8 cellular contexts compared by ENCODE assay signal in the genomic region with DNA sequence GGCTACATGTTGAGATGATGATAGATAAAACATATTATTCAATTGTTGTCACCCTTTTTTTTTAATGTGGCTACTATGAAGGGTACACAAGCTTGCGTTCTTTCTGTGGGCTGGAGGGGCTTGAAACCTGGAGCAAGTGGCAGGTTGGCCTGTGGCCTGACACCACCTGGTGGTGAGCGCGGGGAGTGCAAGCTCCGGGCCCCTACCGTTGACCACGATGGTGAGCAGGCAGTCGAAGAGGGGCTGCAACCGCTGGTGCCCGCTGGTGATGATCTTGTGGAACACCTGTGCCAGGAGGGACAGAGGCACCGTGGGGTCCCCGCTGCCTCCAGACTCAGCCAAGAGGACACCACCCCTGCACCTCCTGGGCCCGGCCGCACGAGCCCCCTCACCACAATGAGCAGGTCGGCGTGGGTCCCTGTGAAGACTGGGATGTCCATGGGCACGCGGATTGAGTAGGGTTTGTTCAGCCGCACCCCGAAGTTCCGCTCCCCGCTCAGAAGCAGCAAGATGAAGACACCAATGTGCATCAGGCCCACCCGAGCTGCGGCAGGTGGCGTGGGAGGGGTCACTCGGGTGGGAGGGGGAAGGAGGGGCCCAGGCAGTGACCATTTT. TPM values are rescaled to one million over a fixed set of nuclear protein-coding genes. Genes with fewer than 3 reads are reported as not detected.
DNase-seq lines count a peak whose midpoint lies in the region; ATAC-seq and TF ChIP-seq lines count a peak whose summit lies in the region.

No MANE protein-coding gene starts in this region.

- WGBS in heart left ventricle, 4 donors: 40 to 60% (median 48%) methylated on average over 16 to 26 of the region's 26 CpGs
- 44 to 47% methylated on average over 26 of the region's 26 CpGs for WGBS in sigmoid colon, 2 donors

- H3K9me3 ChIP-seq in heart left ventricle (no peaks in the 10 kb centered on the region), sigmoid colon (no peaks in the 10 kb centered on the region)

- H3K4me3 ChIP-seq in heart left ventricle (no peak overlapping the region), sigmoid colon (no peak overlapping the region)

- intact Hi-C loops in heart left ventricle (cut with DNase I): loop anchor here in 7 of 10 donors (2.0 to 10.0 kb wide), 8 partner anchors 33 to 216 kb away; a partner anchor contains a TSS
- intact Hi-C loops in sigmoid colon (cut with DNase I): loop anchor here (1.0 to 5.0 kb wide), 2 partner anchors 35 to 211 kb away; a partner anchor contains a TSS

- H3K4me1 ChIP-seq in heart left ventricle (peaks cover 0 to 6% (median 0%) of the 10 kb centered on the region in 12 donors), sigmoid colon (peaks cover 0 to 4% (median 2%) of the 10 kb centered on the region in 4 donors)

- ATAC-seq in heart left ventricle (peak in 3 of 4 donors; percentile 43 to 54 (median 48)), HG03159 (IDR thresholded peaks at IDR 0.05; ENCODE audit: unreplicated experiment) (no peak), HG02623 (IDR thresholded peaks at IDR 0.05; ENCODE audit: unreplicated experiment) (no peak)

- TF ChIP-seq CTCF in heart left ventricle (IDR thresholded peaks at IDR 0.05) (peak; percentile 83 to 96 (median 92)), sigmoid colon (IDR thresholded peaks at IDR 0.05) (peak; percentile 68 to 97 (median 84))

- TF ChIP-seq POLR2A in heart left ventricle (IDR thresholded peaks at IDR 0.05) (no peak), sigmoid colon (IDR thresholded peaks at IDR 0.05) (no peak)

- DNase-seq in EL: peak; percentile 58
- DNase-seq in M059J (ENCODE audit: low read depth): peak; percentile 29
- DNase-seq in SW480 (ENCODE audit: low spot score): peak; percentile 38
- peak; percentile 80 for DNase-seq in activated naive CD4-positive, alpha-beta T cell treated with anti-CD3 and anti-CD28 coated beads, Interleukin-2, amount 50 U/mL, for 16 hours
- peak; percentile 64 to 86 (median 74) for DNase-seq in heart left ventricle
- peak; percentile 81 for DNase-seq in sigmoid colon

- no peak overlapping the region for H3K27ac ChIP-seq in heart left ventricle
- H3K27ac ChIP-seq in sigmoid colon: no peak overlapping the region

- no peak for TF ChIP-seq EP300 in sigmoid colon (IDR thresholded peaks at IDR 0.05)

- H3K27me3 ChIP-seq in heart left ventricle (peaks cover 0 to 5% (median 0%) of the 10 kb centered on the region in 9 donors), sigmoid colon (no peaks in the 10 kb centered on the region)

- peaks cover 0 to 19% (median 0%) of the 10 kb centered on the region in 9 donors for H3K36me3 ChIP-seq in heart left ventricle
- no peaks in the 10 kb centered on the region for H3K36me3 ChIP-seq in sigmoid colon

RNA-seq across cellular contexts. Expression of a gene that starts 14.5 kb away (rescaled TPM):
- total RNA-seq in M059J (2014; rRNA removed; shearing (Covaris generic)): 0.39 TPM in 1 of 2 replicates, not detected in the other
- total RNA-seq in heart left ventricle: 10 to 100 TPM in 4 of 9 donors, 1 to 10 TPM in 5; 5.7 to 15.7 (median 9.8) TPM
- 10 to 100 TPM in 1 of 2 donors, 1 to 10 TPM in 1; 6.7 to 10.7 TPM for polyA plus RNA-seq in heart left ventricle
- total RNA-seq in sigmoid colon: 10 to 100 TPM in 1 of 4 donors, 1 to 10 TPM in 3; 7.1 to 21.6 (median 8.3) TPM
- polyA plus RNA-seq in sigmoid colon: 10 to 100 TPM; 23.4 to 34.8 (median 33.8) TPM

RNA-seq across cellular contexts. Expression of a gene that starts 22.3 kb away (rescaled TPM):
- total RNA-seq in M059J (2014; rRNA removed; shearing (Covaris generic)): not detected in 2 replicates
- total RNA-seq in heart left ventricle: not detected
- polyA plus RNA-seq in heart left ventricle: not detected
- total RNA-seq in sigmoid colon: not detected
- 1 to 10 TPM in 1 of 3 donors, under 1 TPM in 2; 0.28 to 1.8 (median 0.60) TPM for polyA plus RNA-seq in sigmoid colon

RNA-seq across cellular contexts. Expression of a gene that starts 29.4 kb away (rescaled TPM):
- 7.0 and 13.6 TPM in 2 replicates for total RNA-seq in M059J (2014; rRNA removed; shearing (Covaris generic))
- total RNA-seq in heart left ventricle (10 to 100 TPM; 13.0 to 56.4 (median 18.1) TPM), sigmoid colon (10 to 100 TPM in 3 of 4 donors, 1 to 10 TPM in 1; 9.3 to 16.9 (median 10.3) TPM)
- polyA plus RNA-seq in heart left ventricle (10 to 100 TPM; 13.6 to 19.1 TPM), sigmoid colon (1 to 10 TPM; 2.4 to 3.7 (median 3.0) TPM)

RNA-seq across cellular contexts. Expression of a gene that starts 34.0 kb away (rescaled TPM):
- total RNA-seq in M059J (2014; rRNA removed; shearing (Covaris generic)): not detected in 2 replicates
- not detected for total RNA-seq in heart left ventricle
- polyA plus RNA-seq in heart left ventricle: not detected
- total RNA-seq in sigmoid colon: under 1 TPM in 2 of 4 donors, not detected in 2; 0.36 to 0.55 TPM
- 10 to 100 TPM in 1 of 3 donors, 1 to 10 TPM in 2; 4.8 to 21.0 (median 9.5) TPM for polyA plus RNA-seq in sigmoid colon

RNA-seq across cellular contexts. Expression of a gene that starts 35.0 kb away (rescaled TPM):
- total RNA-seq in M059J (2014; rRNA removed; shearing (Covaris generic)): not detected in 2 replicates
- not detected for total RNA-seq in heart left ventricle
- polyA plus RNA-seq in heart left ventricle: not detected
- total RNA-seq in sigmoid colon: not detected
- under 1 TPM in 1 of 3 donors, not detected in 2; 0.09 TPM for polyA plus RNA-seq in sigmoid colon

Comparison
In these comparisons a context has a peak if more than half of its experiments do, and no peak if none do; other contexts are left out.
1. DNase-seq: peak in every context shown above with its lines; median percentile 81 in sigmoid colon; 80 in activated naive CD4-positive, alpha-beta T cell treated with anti-CD3 and anti-CD28 coated beads, Interleukin-2, amount 50 U/mL, for 16 hours; 74 in heart left ventricle; 58 in EL; 38 in SW480; 29 in M059J.
2. ATAC-seq: peak in heart left ventricle (3 of 4); none in HG03159 (single experiment) and HG02623 (single experiment).